10 cellular contexts compared by ENCODE assay signal in the genomic region with DNA sequence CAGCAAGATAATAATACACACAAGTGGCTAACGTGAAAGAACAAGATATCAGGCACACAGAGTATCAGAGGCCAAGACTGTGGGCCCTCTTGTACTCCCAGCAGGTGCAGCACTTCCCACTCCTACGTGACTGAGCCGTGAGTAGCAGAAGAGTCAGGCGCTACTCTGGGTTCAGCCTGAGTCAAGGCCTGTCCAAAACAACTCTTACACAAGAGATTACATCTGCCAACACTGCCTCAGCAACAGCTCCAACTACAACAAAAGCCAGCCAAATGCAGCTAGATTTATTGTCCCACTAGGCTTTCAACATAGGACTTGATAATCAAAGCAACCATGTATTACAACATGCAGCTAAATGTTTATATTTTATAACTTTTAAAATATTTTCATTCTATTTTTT. TPM values are rescaled to one million over a fixed set of nuclear protein-coding genes. Genes with fewer than 3 reads are reported as not detected.
DNase-seq lines count a peak whose midpoint lies in the region; ATAC-seq and TF ChIP-seq lines count a peak whose summit lies in the region.
"Had no signal": no experiment of that assay in that cellular context is flagged by ENCODE, and none has a peak within 500 bp of the region (broad histone marks: within the 10 kb centered on the region; RNA-seq: fewer than 3 reads in every experiment).

No MANE protein-coding gene starts in this region.

- H3K27me3 ChIP-seq in left ventricle myocardium inferior (ENCODE audit: low read depth): no peaks in the 10 kb centered on the region
- no peaks in the 10 kb centered on the region for H3K27me3 ChIP-seq in sigmoid colon

- H3K4me3 Mint-ChIP-seq in activated naive CD8-positive, alpha-beta T cell treated with anti-CD3 and anti-CD28 coated beads for 36 hours: no peak overlapping the region
- H3K4me3 Mint-ChIP-seq: IgD-negative memory B cell had no signal

- H3K27ac ChIP-seq in left ventricle myocardium inferior (replicated peaks): peak overlapping the region; percentile 78
- peak overlapping the region; percentile 72 to 82 (median 78) for H3K27ac ChIP-seq in sigmoid colon

- H3K36me3 ChIP-seq in left ventricle myocardium inferior: peaks cover 79% of the 10 kb centered on the region
- H3K36me3 ChIP-seq in sigmoid colon: peaks cover 3 to 68% (median 27%) of the 10 kb centered on the region in 4 donors

- H3K4me3 ChIP-seq in left ventricle myocardium inferior: no peak overlapping the region
- no peak overlapping the region for H3K4me3 ChIP-seq in sigmoid colon

- no peak for TF ChIP-seq POLR2A in sigmoid colon (IDR thresholded peaks at IDR 0.05)

- no peaks in the 10 kb centered on the region for H3K4me1 Mint-ChIP-seq in activated naive CD8-positive, alpha-beta T cell treated with anti-CD3 and anti-CD28 coated beads for 36 hours

- H3K27me3 Mint-ChIP-seq in activated naive CD8-positive, alpha-beta T cell treated with anti-CD3 and anti-CD28 coated beads for 36 hours: no peaks in the 10 kb centered on the region
- H3K27me3 Mint-ChIP-seq: IgD-negative memory B cell had no signal

- intact Hi-C loops in left ventricle myocardium inferior (cut with micrococcal nuclease): no loop called here
- intact Hi-C loops in sigmoid colon (cut with DNase I): loop anchor here (2.0 to 5.0 kb wide), 2 partner anchors 57 to 78 kb away; a partner anchor contains a TSS

- DNase-seq in HPDE6-E6E7 (ENCODE audit: extremely low spot score): peak; percentile 11
- peak; percentile 99 for DNase-seq in amniotic epithelial cell (ENCODE audit: low read depth)
- DNase-seq in left ventricle myocardium inferior: peak; percentile 77
- peak; percentile 93 for DNase-seq in sigmoid colon
- DNase-seq in activated naive CD8-positive, alpha-beta T cell treated with anti-CD3 and anti-CD28 coated beads for 36 hours: no peak
- DNase-seq: activated CD8-positive, alpha-beta memory T cell treated with anti-CD3 and anti-CD28 coated beads, Interleukin-2, amount 50 U/mL, for 4 hours had no signal

- ATAC-seq in GM18511 (IDR thresholded peaks at IDR 0.05; ENCODE audit: unreplicated experiment) (no peak), GM19324 (IDR thresholded peaks at IDR 0.05; ENCODE audit: low FRiP score, unreplicated experiment) (no peak), GM19035 (IDR thresholded peaks at IDR 0.05; ENCODE audit: unreplicated experiment) (no peak)

- H3K4me1 ChIP-seq in left ventricle myocardium inferior (peaks cover 41% of the 10 kb centered on the region), sigmoid colon (peaks cover 0 to 29% (median 27%) of the 10 kb centered on the region in 4 donors)

- TF ChIP-seq EP300 in sigmoid colon (IDR thresholded peaks at IDR 0.05): peak in 1 of 4 donors; percentile 32

- 73 to 79% methylated on average over 4 of the region's 4 CpGs for WGBS in sigmoid colon, 2 donors

- H3K36me3 Mint-ChIP-seq in activated naive CD8-positive, alpha-beta T cell treated with anti-CD3 and anti-CD28 coated beads for 36 hours: peaks cover 18% of the 10 kb centered on the region

- H3K27ac Mint-ChIP-seq in activated naive CD8-positive, alpha-beta T cell treated with anti-CD3 and anti-CD28 coated beads for 36 hours: no peak overlapping the region

- TF ChIP-seq CTCF in left ventricle myocardium inferior (IDR thresholded peaks at IDR 0.05; ENCODE audit: borderline replicate concordance) (no peak), sigmoid colon (IDR thresholded peaks at IDR 0.05) (no peak)

- no peaks in the 10 kb centered on the region for H3K9me3 Mint-ChIP-seq in activated naive CD8-positive, alpha-beta T cell treated with anti-CD3 and anti-CD28 coated beads for 36 hours
- H3K9me3 Mint-ChIP-seq: IgD-negative memory B cell had no signal

- H3K9me3 ChIP-seq in left ventricle myocardium inferior (replicated peaks) (no peaks in the 10 kb centered on the region), sigmoid colon (no peaks in the 10 kb centered on the region)

RNA-seq across cellular contexts. Expression of a gene that starts 56.2 kb away (rescaled TPM):
- total RNA-seq in left ventricle myocardium inferior (24.4 TPM), sigmoid colon (10 to 100 TPM; 56.0 to 73.6 (median 58.1) TPM)
- polyA plus RNA-seq in sigmoid colon: 10 to 100 TPM; 19.2 to 27.0 (median 19.7) TPM
- 10 to 100 TPM; 46.2 to 46.9 TPM for total RNA-seq in activated naive CD8-positive, alpha-beta T cell treated with anti-CD3 and anti-CD28 coated beads for 36 hours
